ENCODE assay signal across 10 cellular contexts in genomic region chr5:148910686-148911361, GRCh38.
A peak's percentile ranks its signal among the peaks of the same experiment; 100 is the strongest.
DNase-seq lines count a peak whose midpoint lies in the region; TF ChIP-seq lines count a peak whose summit lies in the region.
"Had no signal": no experiment of that assay in that cellular context is flagged by ENCODE, and none has a peak within 500 bp of the region (broad histone marks: within the 10 kb centered on the region; RNA-seq: fewer than 3 reads in every experiment).

No MANE protein-coding gene starts in this region.

- H3K4me1 Mint-ChIP-seq in CD8-positive, alpha-beta memory T cell, result peaks cover 26 to 42% (median 29%) of the 10 kb centered on the region in 3 donors

- H3K4me1 ChIP-seq in CD8-positive, alpha-beta memory T cell (ENCODE audit: insufficient read depth, low read length), result no peaks in the 10 kb centered on the region
- H3K4me1 ChIP-seq in smooth muscle cell (ENCODE audit: low read depth), result peaks cover 15% of the 10 kb centered on the region

- H3K79me2 ChIP-seq in smooth muscle cell (ENCODE audit: low read depth), result no peaks in the 10 kb centered on the region

- POLR2A ChIA-PET in CD8-positive, alpha-beta memory T cell (lab: Charles Lee), result no interaction called here

- no peak overlapping the region for H3K9ac ChIP-seq in smooth muscle cell (ENCODE audit: low read depth)

- H3K27me3 ChIP-seq in CD8-positive, alpha-beta memory T cell (ENCODE audit: insufficient read depth, low read length, poor library complexity, severe bottlenecking), result no peaks in the 10 kb centered on the region
- H3K27me3 ChIP-seq in smooth muscle cell (ENCODE audit: low read depth), result no peaks in the 10 kb centered on the region

- H3K27ac Mint-ChIP-seq in CD8-positive, alpha-beta memory T cell, result peak overlapping the region in 5 of 8 donors; percentile 11 to 82 (median 46)

- no peak for DNase-seq in CD8-positive, alpha-beta memory T cell
- DNase-seq in NCI-H345 treated with DMSO at 0.1 percent for 48 hours (lab: John Stamatoyannopoulos, UW; ENCODE audit: unreplicated experiment), result peak; percentile 55
- DNase-seq in cardiac fibroblast (ENCODE audit: low read depth in 2 of 2), result peak; percentile 66 to 68
- peak; percentile 79 to 93 for DNase-seq in lung microvascular endothelial cell (ENCODE audit: low read depth in 2 of 2)
- DNase-seq in coronary artery (ENCODE audit: low spot score), result no peak
- DNase-seq in DMS79 (lab: John Stamatoyannopoulos, UW), result no peak
- no peak for DNase-seq in smooth muscle cell (lab: John Stamatoyannopoulos, UW; ENCODE audit: unreplicated experiment)
- no peak for DNase-seq in KG1 (lab: John Stamatoyannopoulos, UW)
- DNase-seq: activated CD4-positive, alpha-beta T cell treated with anti-CD3 and anti-CD28 coated beads for 1 hour; cerebellar nuclear complex had no signal

- no peak overlapping the region for H3K4me2 ChIP-seq in smooth muscle cell

- H4K20me1 ChIP-seq in smooth muscle cell (ENCODE audit: low read depth), result no peaks in the 10 kb centered on the region

- CTCF ChIA-PET in CD8-positive, alpha-beta memory T cell (lab: Charles Lee), result interaction anchor here (0.9 to 1.2 kb wide), 3 partner anchors 13 to 47 kb away, joined by 3 to 4 read pairs (median 3); no protein-coding TSS in a partner anchor

- peaks cover 0 to 2% (median 0%) of the 10 kb centered on the region in 5 donors for H3K9me3 Mint-ChIP-seq in CD8-positive, alpha-beta memory T cell

- H3K36me3 ChIP-seq in CD8-positive, alpha-beta memory T cell (ENCODE audit: insufficient read depth, low read length), result no peaks in the 10 kb centered on the region
- H3K36me3 ChIP-seq in smooth muscle cell (ENCODE audit: low read depth), result no peaks in the 10 kb centered on the region

- no peak overlapping the region for H3K27ac ChIP-seq in CD8-positive, alpha-beta memory T cell (ENCODE audit: low read depth, low read length)
- H3K27ac ChIP-seq in coronary artery, result no peak overlapping the region
- H3K27ac ChIP-seq in smooth muscle cell (ENCODE audit: low read depth), result no peak overlapping the region

- H3K4me3 ChIP-seq in CD8-positive, alpha-beta memory T cell (ENCODE audit: low read length), result no peak overlapping the region
- H3K4me3 ChIP-seq in cardiac fibroblast (replicated peaks in 1 of 2; ENCODE audit: low read depth in 2 of 2, low read length in 2 of 2) (no peak overlapping the region), coronary artery (no peak overlapping the region), smooth muscle cell (no peak overlapping the region)

- no peaks in the 10 kb centered on the region for H3K9me3 ChIP-seq in CD8-positive, alpha-beta memory T cell (ENCODE audit: low read length)
- H3K9me3 ChIP-seq in smooth muscle cell (replicated peaks; ENCODE audit: low read depth), result no peaks in the 10 kb centered on the region

- TF ChIP-seq CTCF in cardiac fibroblast (IDR thresholded peaks at IDR 0.05; ENCODE audit: low read depth, low read length) (no peak), coronary artery (IDR thresholded peaks at IDR 0.05) (no peak), smooth muscle cell (IDR thresholded peaks at IDR 0.05; ENCODE audit: borderline replicate concordance, insufficient read depth, poor library complexity, severe bottlenecking) (no peak)

- H2AFZ ChIP-seq in smooth muscle cell (ENCODE audit: low read depth), result no peak overlapping the region

- peaks cover 0 to 2% of the 10 kb centered on the region in 2 donors for H3K27me3 Mint-ChIP-seq in CD8-positive, alpha-beta memory T cell

- H3F3A ChIP-seq in smooth muscle cell (ENCODE audit: low read depth), result peaks cover 7% of the 10 kb centered on the region

- 84% methylated on average over 8 of the region's 8 CpGs for WGBS in smooth muscle cell (ENCODE audit: low lambda C conversion rate)

- H3K36me3 Mint-ChIP-seq in CD8-positive, alpha-beta memory T cell, result peaks cover 0 to 2% (median 0%) of the 10 kb centered on the region in 3 donors

- H3K4me3 Mint-ChIP-seq in CD8-positive, alpha-beta memory T cell, result peak overlapping the region in 2 of 7 donors; percentile 41 to 43

Comparison
In these comparisons a context has a peak if more than half of its experiments do, and no peak if none do; other contexts are left out.
1. DNase-seq: peak in NCI-H345 treated with DMSO at 0.1 percent for 48 hours (single experiment), cardiac fibroblast (2 of 2) and lung microvascular endothelial cell (2 of 2); none in CD8-positive, alpha-beta memory T cell (0 of 5), coronary artery (single experiment), DMS79 (single experiment), smooth muscle cell (single experiment) and KG1 (single experiment).